ENCODE assay signal across 9 cellular contexts in the genomic region with DNA sequence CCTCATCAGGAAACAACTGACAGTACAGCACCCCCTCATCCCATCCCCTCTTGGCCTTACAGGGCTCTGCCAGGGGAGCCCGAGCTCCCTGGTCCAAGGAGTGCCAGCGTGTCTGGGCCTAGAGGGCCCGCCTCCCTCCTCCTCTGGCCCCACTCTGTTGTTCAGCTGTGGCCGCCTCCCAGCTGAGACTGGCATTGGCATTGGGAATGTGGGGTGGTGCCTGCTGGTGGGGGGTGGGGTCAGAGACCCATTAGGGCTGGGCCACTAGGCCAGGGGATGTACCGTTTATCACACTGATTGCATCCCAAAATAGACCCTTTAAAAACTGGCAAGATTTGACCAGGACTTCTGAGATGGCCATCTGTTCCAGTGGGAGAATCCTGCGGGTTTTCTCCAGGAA. TPM values are rescaled to one million over a fixed set of nuclear protein-coding genes. Genes with fewer than 3 reads are reported as not detected.
A peak's percentile ranks its signal among the peaks of the same experiment; 100 is the strongest.
DNase-seq lines count a peak whose midpoint lies in the region; TF ChIP-seq lines count a peak whose summit lies in the region.
"Had no signal": no experiment of that assay in that cellular context is flagged by ENCODE, and none has a peak within 500 bp of the region (broad histone marks: within the 10 kb centered on the region; RNA-seq: fewer than 3 reads in every experiment).

No MANE protein-coding gene starts in this region.

- H3K4me1 ChIP-seq in CD4-positive, alpha-beta memory T cell (ENCODE audit: insufficient read depth, low read length), result peaks cover 52% of the 10 kb centered on the region
- H3K4me1 ChIP-seq in PC-9 (replicated peaks; ENCODE audit: insufficient read depth) (peaks cover 30% of the 10 kb centered on the region), endodermal cell (ENCODE audit: control insufficient read depth, insufficient read depth, low read length) (peaks cover 1% of the 10 kb centered on the region)

- H3K9me3 ChIP-seq in CD4-positive, alpha-beta memory T cell (ENCODE audit: control insufficient read depth in 1 of 2, low read length in 2 of 2), result no peaks in the 10 kb centered on the region
- H3K9me3 ChIP-seq in PC-9 (ENCODE audit: insufficient read depth, low read depth) (no peaks in the 10 kb centered on the region), endodermal cell (ENCODE audit: control insufficient read depth, low read length) (no peaks in the 10 kb centered on the region)

- TF ChIP-seq CTCF in PC-9 (conservative IDR thresholded peaks at IDR 0.05) (no peak), endodermal cell (conservative IDR thresholded peaks at IDR 0.05) (no peak)

- H3F3A ChIP-seq in PC-9 (ENCODE audit: insufficient read depth, low read depth), result 0 out of 2 replicates have a peak, but pooled peaks cover 3% of the 10 kb centered on the region

- H3K4me1 Mint-ChIP-seq in CD4-positive, alpha-beta memory T cell, result peaks cover 36 to 59% (median 53%) of the 10 kb centered on the region in 4 donors
- H3K4me1 Mint-ChIP-seq in endodermal cell, result peaks cover 7% of the 10 kb centered on the region

- no peaks in the 10 kb centered on the region for H3K36me3 ChIP-seq in CD4-positive, alpha-beta memory T cell (ENCODE audit: insufficient read depth, low read length)
- no peaks in the 10 kb centered on the region for H3K36me3 ChIP-seq in PC-9 (ENCODE audit: low read depth)
- no peaks in the 10 kb centered on the region for H3K36me3 ChIP-seq in endodermal cell (ENCODE audit: control insufficient read depth, insufficient read depth, low read length)

- no peaks in the 10 kb centered on the region for H4K20me1 ChIP-seq in PC-9 (ENCODE audit: insufficient read depth)

- H3K4me3 Mint-ChIP-seq in CD4-positive, alpha-beta memory T cell, result peak overlapping the region; percentile 86 to 96 (median 93)
- peak overlapping the region; percentile 62 for H3K4me3 Mint-ChIP-seq in endodermal cell

- peak overlapping the region; percentile 81 for H3K4me2 ChIP-seq in PC-9

- H3K9me2 ChIP-seq in PC-9 (ENCODE audit: insufficient read depth), result no peaks in the 10 kb centered on the region

- 0 out of 2 replicates have a peak overlapping the region, but pooled peaks have one; percentile 41 for H2AFZ ChIP-seq in PC-9

- no TSS peak for BruUV-seq in PC-9 (replicated peaks; lab: Mats Ljungman, UMichigan)

- peak overlapping the region; percentile 58 to 61 for H3K4me3 ChIP-seq in CD4-positive, alpha-beta memory T cell (ENCODE audit: low read length in 2 of 2)
- H3K4me3 ChIP-seq in PC-9 (peak overlapping the region; percentile 68), endodermal cell (ENCODE audit: low read length) (peak overlapping the region; percentile 76)

- H3K27ac ChIP-seq in CD4-positive, alpha-beta memory T cell (ENCODE audit: low read depth, low read length), result peak overlapping the region; percentile 68
- no peak overlapping the region for H3K27ac ChIP-seq in PC-9
- H3K27ac ChIP-seq in endodermal cell (ENCODE audit: low read depth, low read length), result no peak overlapping the region
- H3K27ac ChIP-seq: HL-60 had no signal

- peak in 1 of 5 donors; percentile 21 for DNase-seq in CD4-positive, alpha-beta memory T cell
- peak in 1 of 2 experiments; percentile 64 for DNase-seq in PC-9
- no peak for DNase-seq in endodermal cell
- DNase-seq in myocyte (ENCODE audit: low read depth), result peak; percentile 80
- no peak for DNase-seq in DMS79 (lab: John Stamatoyannopoulos, UW)
- DNase-seq in HuH-7 (ENCODE audit: low spot score), result no peak
- DNase-seq in KBM-7, result no peak
- no peak for DNase-seq in D341Med (ENCODE audit: low spot score)

- intact Hi-C loops in CD4-positive, alpha-beta memory T cell (cut with micrococcal nuclease), result loop anchor here (1.0 to 5.0 kb wide), 3 partner anchors 17 to 113 kb away; a partner anchor contains a TSS
- intact Hi-C loops in PC-9 (cut with micrococcal nuclease; ENCODE audit: unreplicated experiment), result no loop called here

- peaks cover 0 to 13% of the 10 kb centered on the region in 2 donors for H3K36me3 Mint-ChIP-seq in CD4-positive, alpha-beta memory T cell
- no peaks in the 10 kb centered on the region for H3K36me3 Mint-ChIP-seq in endodermal cell (ENCODE audit: low read depth)

- POLR2A ChIA-PET in CD4-positive, alpha-beta memory T cell (lab: Charles Lee; ENCODE audit: partially characterized antibody), result interaction anchor here (2.7 to 24.3 kb wide), 2 partner anchors 20 to 275 kb away, joined by 6 to 615 read pairs; a partner anchor contains a TSS
- POLR2A ChIA-PET in PC-9 (lab: Charles Lee; ENCODE audit: unreplicated experiment), result no interaction called here

- no peak overlapping the region for H3K9ac ChIP-seq in endodermal cell (ENCODE audit: extremely low read depth, low read length, poor library complexity, severe bottlenecking)

- in situ Hi-C loops in KBM-7 (cut with MboI; ENCODE audit: low pct_unique_long_range_greater_than_20kb, low sequenced_read_pairs), result no loop called here

- peaks cover 45% of the 10 kb centered on the region for H3K79me2 ChIP-seq in PC-9 (ENCODE audit: low read depth)

- peak overlapping the region; percentile 75 to 91 (median 88) for H3K27ac Mint-ChIP-seq in CD4-positive, alpha-beta memory T cell
- no peak overlapping the region for H3K27ac Mint-ChIP-seq in endodermal cell

- H3K27me3 Mint-ChIP-seq in CD4-positive, alpha-beta memory T cell, result no peaks in the 10 kb centered on the region
- peaks cover 5% of the 10 kb centered on the region for H3K27me3 Mint-ChIP-seq in endodermal cell (ENCODE audit: insufficient read depth)

- no peaks in the 10 kb centered on the region for H3K27me3 ChIP-seq in CD4-positive, alpha-beta memory T cell (ENCODE audit: insufficient read depth, low read length)
- no peaks in the 10 kb centered on the region for H3K27me3 ChIP-seq in PC-9 (ENCODE audit: insufficient read depth, low read depth)
- no peaks in the 10 kb centered on the region for H3K27me3 ChIP-seq in endodermal cell (ENCODE audit: control insufficient read depth, insufficient read depth, low read length, poor library complexity, severe bottlenecking)

- CTCF ChIA-PET in CD4-positive, alpha-beta memory T cell (lab: Charles Lee; ENCODE audit: partially characterized antibody), result interaction anchor here (1.8 kb wide), 1 partner anchor 28 kb away, joined by 6 read pairs; no protein-coding TSS in a partner anchor
- CTCF ChIA-PET in PC-9 (lab: Charles Lee), result no interaction called here

- H3K9me3 Mint-ChIP-seq in CD4-positive, alpha-beta memory T cell, result no peaks in the 10 kb centered on the region
- H3K9me3 Mint-ChIP-seq in endodermal cell, result no peaks in the 10 kb centered on the region

- 82 to 92% methylated on average over 2 to 6 of the region's 6 CpGs for WGBS in endodermal cell (ENCODE audit: insufficient coverage in 1 of 2, insufficient read length in 1 of 2), 2 experiments

RNA-seq across cellular contexts. Expression of a gene that starts 1.4 kb away (rescaled TPM):
- 100 to 1,000 TPM; 201 to 210 TPM for total RNA-seq in CD4-positive, alpha-beta memory T cell
- 100 to 1,000 TPM; 233 to 306 TPM for polyA plus RNA-seq in CD4-positive, alpha-beta memory T cell
- total RNA-seq in PC-9 (2021) (24.7 and 29.2 TPM in 2 replicates), endodermal cell (10 to 100 TPM; 13.9 to 14.5 TPM), myocyte (10.7 and 13.8 TPM in 2 replicates)
- polyA plus RNA-seq in endodermal cell (2013, experiment 1 of 2), result 9.4 TPM
- 8.9 TPM for polyA plus RNA-seq in endodermal cell (2013, experiment 2 of 2)
- 23.6 TPM for polyA plus RNA-seq in myocyte (2012)
